ENCODE assay signal across 14 cellular contexts in genomic region chr3:188656196-188656982, GRCh38.
DNase-seq lines count a peak whose midpoint lies in the region; ATAC-seq and TF ChIP-seq lines count a peak whose summit lies in the region.
"Had no signal": no experiment of that assay in that cellular context is flagged by ENCODE, and none has a peak within 500 bp of the region (broad histone marks: within the 10 kb centered on the region; RNA-seq: fewer than 3 reads in every experiment).

No MANE protein-coding gene starts in this region.

- intact Hi-C loops in PC-3 (cut with micrococcal nuclease) = no loop called here
- intact Hi-C loops in lower leg skin (cut with DNase I; ENCODE audit: low total_unique reads) = no loop called here

- no peaks in the 10 kb centered on the region for H3K36me3 ChIP-seq in PC-3 (ENCODE audit: low read depth, low read length)

- H3K4me2 ChIP-seq in PC-3 (ENCODE audit: low read length) = no peak overlapping the region

- DNase-seq in G401 (ENCODE audit: low spot score) (peak; percentile 83), PC-3 (peak; percentile 31), retinal pigment epithelial cell (ENCODE audit: low read depth) (peak; percentile 74), ureter (ENCODE audit: low spot score) (no peak), GM20000 (ENCODE audit: low spot score) (no peak), lower leg skin (ENCODE audit: low spot score in 2 of 2) (no peak)
- DNase-seq: activated CD8-positive, alpha-beta memory T cell treated with anti-CD3 and anti-CD28 coated beads, Interleukin-2, amount 50 U/mL, for 4 hours; DMS 273 treated with DMSO at 0.1 percent for 48 hours; hypothalamus; NCI-H526 treated with DMSO at 0.1 percent for 48 hours; T-helper 1 cell had no signal

- H2AFZ ChIP-seq in PC-3 (ENCODE audit: low read length) = no peak overlapping the region

- no peak overlapping the region for H3K9ac ChIP-seq in PC-3 (ENCODE audit: low read length)

- CTCF ChIA-PET in PC-3 (lab: Charles Lee) = no interaction called here

- no peaks in the 10 kb centered on the region for H4K20me1 ChIP-seq in PC-3 (ENCODE audit: low read length)

- BruUV-seq in PC-3 (replicated peaks; lab: Mats Ljungman, UMichigan) = no TSS peak

- no peaks in the 10 kb centered on the region for H3K9me2 ChIP-seq in PC-3 (replicated peaks; ENCODE audit: low read length)

- POLR2A ChIA-PET in PC-3 (lab: Charles Lee; ENCODE audit: unreplicated experiment) = no interaction called here

- 52 to 61% methylated on average over 3 of the region's 3 CpGs for WGBS in lower leg skin, 2 donors

- no peaks in the 10 kb centered on the region for H3F3A ChIP-seq in PC-3 (ENCODE audit: low read length, unreplicated experiment)

- no peak for TF ChIP-seq CTCF in PC-3 (conservative IDR thresholded peaks at IDR 0.05; ENCODE audit: low read depth, low read length)
- no peak for TF ChIP-seq CTCF in retinal pigment epithelial cell (conservative IDR thresholded peaks at IDR 0.05; ENCODE audit: low read depth, low read length)
- no peak for TF ChIP-seq CTCF in GM20000 (IDR thresholded peaks at IDR 0.05; ENCODE audit: extremely low read depth, missing control alignments)
- no peak for TF ChIP-seq CTCF in lower leg skin (IDR thresholded peaks at IDR 0.05)

- ATAC-seq in PC-3 (peak; percentile 34; the same call in 1 of the 2 replicates), esophagus mucosa (peak; percentile 98), HG03025 (IDR thresholded peaks at IDR 0.05; ENCODE audit: low FRiP score, unreplicated experiment) (no peak)
- ATAC-seq: K562 had no signal

- H3K9me3 ChIP-seq in PC-3 (ENCODE audit: low read length) = no peaks in the 10 kb centered on the region

- no peak for TF ChIP-seq POLR2A in lower leg skin (IDR thresholded peaks at IDR 0.05)

- H3K4me3 ChIP-seq in PC-3 (ENCODE audit: low read length) (no peak overlapping the region), retinal pigment epithelial cell (ENCODE audit: low read length) (no peak overlapping the region), lower leg skin (ENCODE audit: low read depth, poor library complexity, severe bottlenecking) (no peak overlapping the region)
- H3K4me3 ChIP-seq: K562 had no signal

- in situ Hi-C loops in G401 (cut with HindIII; ENCODE audit: low sequenced_read_pairs) = no loop called here

- no peaks in the 10 kb centered on the region for H3K79me2 ChIP-seq in PC-3 (ENCODE audit: low read length)

- no peaks in the 10 kb centered on the region for H3K4me1 ChIP-seq in PC-3 (ENCODE audit: insufficient read depth, low read length)

- H3K27ac ChIP-seq in PC-3 (ENCODE audit: low read length) = no peak overlapping the region

- no peaks in the 10 kb centered on the region for H3K27me3 ChIP-seq in PC-3 (ENCODE audit: low read length)

Comparison
In these comparisons a context has a peak if more than half of its experiments do, and no peak if none do; other contexts are left out.
1. DNase-seq: peak in G401 (single experiment), PC-3 (single experiment) and retinal pigment epithelial cell (single experiment); none in ureter (single experiment), GM20000 (single experiment) and lower leg skin (0 of 2).